In the genomic region with DNA sequence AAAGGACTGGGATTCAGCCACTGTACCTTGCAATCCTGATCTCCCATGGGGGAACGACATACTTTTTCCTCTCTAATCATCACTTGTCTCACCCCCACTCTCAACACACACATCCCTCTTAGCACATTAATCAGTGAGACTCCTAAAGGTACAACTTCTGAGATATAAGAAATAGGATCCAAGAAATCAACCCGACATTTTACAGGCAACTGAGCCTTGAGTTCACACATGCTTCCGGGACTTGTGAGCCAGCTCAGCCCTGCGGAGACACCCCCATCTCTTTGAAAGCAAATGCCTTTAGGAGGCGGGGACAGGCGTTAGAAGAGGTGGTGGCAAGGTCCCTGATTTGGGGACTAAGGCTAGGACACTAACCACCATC, we compare ENCODE assay signal across 9 cellular contexts. TPM values are rescaled to one million over a fixed set of nuclear protein-coding genes. Genes with fewer than 3 reads are reported as not detected.
DNase-seq lines count a peak whose midpoint lies in the region; ATAC-seq, FAIRE-seq and TF ChIP-seq lines count a peak whose summit lies in the region.
"Had no signal": no experiment of that assay in that cellular context is flagged by ENCODE, and none has a peak within 500 bp of the region (broad histone marks: within the 10 kb centered on the region; RNA-seq: fewer than 3 reads in every experiment).

No MANE protein-coding gene starts in this region.

- H3K4me2 ChIP-seq in MM.1S (ENCODE audit: low read depth, low read length) (peak overlapping the region; percentile 45; the same call in 1 of the 2 replicates), skeletal muscle satellite cell (ENCODE audit: low read length) (peak overlapping the region; percentile 45)

- WGBS in esophagus squamous epithelium, 2 donors = 0 to 5% methylated on average over 4 to 6 of the region's 6 CpGs

- H4K20me1 ChIP-seq in MM.1S (ENCODE audit: insufficient read depth, low read length) = no peaks in the 10 kb centered on the region

- no peak overlapping the region for H3K27ac ChIP-seq in MM.1S (ENCODE audit: low read length)
- H3K27ac ChIP-seq in esophagus squamous epithelium = peak overlapping the region; percentile 87 to 89 (median 88)

- H3K4me1 ChIP-seq in MM.1S (ENCODE audit: low read length) = no peaks in the 10 kb centered on the region
- H3K4me1 ChIP-seq in esophagus squamous epithelium = peaks cover 0 to 45% (median 3%) of the 10 kb centered on the region in 3 donors
- no peaks in the 10 kb centered on the region for H3K4me1 ChIP-seq in skeletal muscle satellite cell (ENCODE audit: control insufficient read depth, insufficient read depth, low read length)

- TF ChIP-seq CTCF in GM12875 (IDR thresholded peaks at IDR 0.05; ENCODE audit: borderline replicate concordance, insufficient read depth, low read depth, low read length) (no peak), MM.1S (IDR thresholded peaks at IDR 0.05; ENCODE audit: low read length) (no peak), esophagus squamous epithelium (IDR thresholded peaks at IDR 0.05) (no peak)

- no peak overlapping the region for H3K9ac ChIP-seq in MM.1S (ENCODE audit: low read length)
- H3K9ac ChIP-seq in skeletal muscle satellite cell (ENCODE audit: low read depth, low read length) = no peak overlapping the region

- no peaks in the 10 kb centered on the region for H3K9me3 ChIP-seq in MM.1S (replicated peaks; ENCODE audit: insufficient read depth, low read length)
- no peaks in the 10 kb centered on the region for H3K9me3 ChIP-seq in esophagus squamous epithelium
- H3K9me3 ChIP-seq in skeletal muscle satellite cell (replicated peaks; ENCODE audit: low read length) = no peaks in the 10 kb centered on the region

- H3K79me2 ChIP-seq in MM.1S (ENCODE audit: low read length) = no peaks in the 10 kb centered on the region

- no peak for TF ChIP-seq POLR2A in esophagus squamous epithelium (IDR thresholded peaks at IDR 0.05)

- FAIRE-seq in frontal cortex (lab: Jason Lieb, UNC) = no peak
- FAIRE-seq: TTC549 had no signal

- no peaks in the 10 kb centered on the region for H3K27me3 ChIP-seq in MM.1S (replicated peaks; ENCODE audit: insufficient read depth, low read length)
- peaks cover 0 to 27% (median 0%) of the 10 kb centered on the region in 4 donors for H3K27me3 ChIP-seq in esophagus squamous epithelium
- peaks cover 36% of the 10 kb centered on the region for H3K27me3 ChIP-seq in skeletal muscle satellite cell (ENCODE audit: control insufficient read depth, insufficient read depth, low read length)

- no peak overlapping the region for H2AFZ ChIP-seq in MM.1S (ENCODE audit: low read length)

- H3K9me2 ChIP-seq in MM.1S (replicated peaks; ENCODE audit: insufficient read depth, low read length) = no peaks in the 10 kb centered on the region

- intact Hi-C loops in esophagus squamous epithelium (cut with DNase I) = no loop called here

- H3F3A ChIP-seq in MM.1S (ENCODE audit: insufficient read depth, low read length) = no peaks in the 10 kb centered on the region

- H3K4me3 ChIP-seq in GM12875 (ENCODE audit: low read depth, low read length) (peak overlapping the region; percentile 80), MM.1S (ENCODE audit: low read length) (peak overlapping the region; percentile 60; the same call in 1 of the 2 replicates), esophagus squamous epithelium (peak overlapping the region; percentile 65 to 89 (median 72)), skeletal muscle satellite cell (ENCODE audit: low read length) (no peak overlapping the region)

- ATAC-seq in GM19328 (IDR thresholded peaks at IDR 0.05; ENCODE audit: unreplicated experiment) (no peak), HG02840 (IDR thresholded peaks at IDR 0.05; ENCODE audit: low FRiP score, unreplicated experiment) (no peak)

- H3K36me3 ChIP-seq in MM.1S (replicated peaks; ENCODE audit: insufficient read depth, low read length) = no peaks in the 10 kb centered on the region
- H3K36me3 ChIP-seq in esophagus squamous epithelium = no peaks in the 10 kb centered on the region
- H3K36me3 ChIP-seq in skeletal muscle satellite cell (ENCODE audit: insufficient read depth, low read length) = no peaks in the 10 kb centered on the region

- DNase-seq in MM.1S (peak; percentile 58), esophagus squamous epithelium (lab: John Stamatoyannopoulos, UW) (no peak), frontal cortex (ENCODE audit: low spot score in 2 of 2) (no peak)
- DNase-seq in activated CD8-positive, alpha-beta memory T cell treated with anti-CD3 and anti-CD28 coated beads, Interleukin-2, amount 50 U/mL, for 4 hours = peak; percentile 61

RNA-seq across cellular contexts. Expression of gene MAP3K9, which starts 1.3 kb away (rescaled TPM):
- total RNA-seq in esophagus squamous epithelium (10 to 100 TPM in 3 of 4 donors, 1 to 10 TPM in 1; 8.1 to 34.0 (median 14.7) TPM), frontal cortex (11.4 TPM)
- under 0.01 and 0.22 TPM in 2 replicates for total RNA-seq in skeletal muscle satellite cell (2012; rRNA removed)

Comparison
In these comparisons a context has a peak if more than half of its experiments do, and no peak if none do; other contexts are left out.
1. DNase-seq: peak in MM.1S (single experiment) and activated CD8-positive, alpha-beta memory T cell treated with anti-CD3 and anti-CD28 coated beads, Interleukin-2, amount 50 U/mL, for 4 hours (single experiment); none in esophagus squamous epithelium (single experiment) and frontal cortex (0 of 2).